In genomic region chr3:196175717-196176116, GRCh38 we compare ENCODE assay signal across 17 cellular contexts. TPM values are rescaled to one million over a fixed set of nuclear protein-coding genes. Genes with fewer than 3 reads are reported as not detected.
DNase-seq lines count a peak whose midpoint lies in the region; ATAC-seq, FAIRE-seq and TF ChIP-seq lines count a peak whose summit lies in the region.
"Had no signal": no experiment of that assay in that cellular context is flagged by ENCODE, and none has a peak within 500 bp of the region (broad histone marks: within the 10 kb centered on the region; RNA-seq: fewer than 3 reads in every experiment).

No MANE protein-coding gene starts in this region.

- intact Hi-C loops in HepG2 (cut with micrococcal nuclease; ENCODE audit: unreplicated experiment), result loop anchor here (10.0 kb wide), 1 partner anchor 51 kb away; no protein-coding TSS in a partner anchor
- intact Hi-C loops in spleen (cut with DNase I; ENCODE audit: low total_unique reads), result no loop called here
- intact Hi-C loops in gastrocnemius medialis (cut with DNase I; ENCODE audit: low total_unique reads), result loop anchor here (5.0 kb wide), 1 partner anchor 58 kb away; no protein-coding TSS in a partner anchor

- peak; percentile 25 for DNase-seq in ELR (ENCODE audit: low read depth)
- DNase-seq in NB4 (ENCODE audit: low read depth), result peak; percentile 72
- DNase-seq in HepG2 (ENCODE audit: low spot score), result no peak
- DNase-seq in spleen, result peak; percentile 36
- no peak for DNase-seq in gastrocnemius medialis
- no peak for DNase-seq in SJCRH30
- no peak for DNase-seq in activated naive CD4-positive, alpha-beta T cell treated with Interleukin-2 at 50 U/mL for 16 hours
- DNase-seq: Caco-2, KG1, NCI-H1105 treated with DMSO at 0.1 percent for 48 hours, NCI-H187 treated with DMSO at 0.1 percent for 48 hours, NCI-H446 treated with DMSO at 0.1 percent for 48 hours, NCI-H748 treated with DMSO at 0.1 percent for 48 hours, PC-9, T-cell had no signal

- TF ChIP-seq POLR2A in NB4 (IDR thresholded peaks at IDR 0.05; ENCODE audit: extremely low read depth, insufficient read length), result no peak
- no peak for TF ChIP-seq POLR2A in HepG2 (IDR thresholded peaks at IDR 0.05; ENCODE audit: insufficient read depth in 1 of 2, low read depth in 2 of 2, low read length in 2 of 2)
- no peak for TF ChIP-seq POLR2A in spleen (IDR thresholded peaks at IDR 0.05)
- no peak for TF ChIP-seq POLR2A in gastrocnemius medialis (IDR thresholded peaks at IDR 0.05)

- H3K4me1 ChIP-seq in HepG2 (ENCODE audit: insufficient read depth, low read length), result peaks cover 39% of the 10 kb centered on the region
- peaks cover 0 to 30% (median 17%) of the 10 kb centered on the region in 6 donors for H3K4me1 ChIP-seq in spleen
- H3K4me1 ChIP-seq in gastrocnemius medialis, result peaks cover 20 to 28% of the 10 kb centered on the region in 2 donors
- H3K4me1 ChIP-seq in SJCRH30, result peaks cover 12% of the 10 kb centered on the region

- 49% methylated on average over 6 of the region's 9 CpGs for WGBS in HepG2 (ENCODE audit: low lambda C conversion rate)
- WGBS in spleen, 5 donors, result 79 to 87% (median 84%) methylated on average over 9 of the region's 9 CpGs

- TF ChIP-seq CTCF in NB4 (IDR thresholded peaks at IDR 0.05; ENCODE audit: low read depth, low read length) (no peak), HepG2 (CRISPR knock-in tag; IDR thresholded peaks at IDR 0.05) (no peak), spleen (IDR thresholded peaks at IDR 0.05 in 8 of 11, conservative IDR thresholded peaks at IDR 0.05 in 3 of 11) (no peak), gastrocnemius medialis (IDR thresholded peaks at IDR 0.05 in 4 of 5, conservative IDR thresholded peaks at IDR 0.05 in 1 of 5) (no peak)

- no peaks in the 10 kb centered on the region for H4K20me1 ChIP-seq in HepG2 (ENCODE audit: insufficient read depth, low read length)

- H3K4me2 ChIP-seq in HepG2 (ENCODE audit: low read depth, low read length), result no peak overlapping the region
- H3K4me2 ChIP-seq: GM23338, PC-9 had no signal

- no peak overlapping the region for H3K9ac ChIP-seq in HepG2 (ENCODE audit: insufficient read depth, low read depth, low read length)

- H3K4me3 ChIP-seq in NB4 (ENCODE audit: low read depth, low read length) (no peak overlapping the region), HepG2 (replicated peaks in 1 of 3; ENCODE audit: insufficient read depth in 1 of 3, low read depth in 2 of 3, low read length in 3 of 3) (no peak overlapping the region), spleen (no peak overlapping the region), gastrocnemius medialis (no peak overlapping the region), SJCRH30 (no peak overlapping the region)
- H3K4me3 ChIP-seq: GM23338, PC-9 had no signal

- BruUV-seq in HepG2 (replicated peaks; lab: Mats Ljungman, UMichigan), result no TSS peak

- peaks cover 0 to 12% of the 10 kb centered on the region in 2 experiments; a peak in 1 of 5 replicates for H3K27me3 ChIP-seq in HepG2 (ENCODE audit: control insufficient read depth in 1 of 2, insufficient read depth in 2 of 2, low read length in 2 of 2)
- H3K27me3 ChIP-seq in spleen (replicated peaks in 1 of 7), result no peaks in the 10 kb centered on the region
- H3K27me3 ChIP-seq in gastrocnemius medialis, result no peaks in the 10 kb centered on the region
- no peaks in the 10 kb centered on the region for H3K27me3 ChIP-seq in SJCRH30

- no peak for TF ChIP-seq RAD21 in HepG2 (CRISPR knock-in tag; IDR thresholded peaks at IDR 0.05)

- in situ Hi-C loops in HepG2 (cut with HindIII; ENCODE audit: extremely low pct_ligation_motif_present, low pct_unique_long_range_greater_than_20kb) (no loop called here), gastrocnemius medialis (cut with MboI; ENCODE audit: low sequenced_read_pairs in 4 of 4) (no loop called here)

- CTCF ChIA-PET in HepG2 (lab: Yijun Ruan, JAX; ENCODE audit: low intra/inter-chr PET ratio, low total read pairs), result no interaction called here

- TF ChIP-seq EP300 in HepG2 (IDR thresholded peaks at IDR 0.05; ENCODE audit: low read depth in 2 of 2, low read length in 2 of 2), result no peak
- no peak for TF ChIP-seq EP300 in HepG2 (CRISPR knock-in tag; IDR thresholded peaks at IDR 0.05; ENCODE audit: borderline replicate concordance)

- no peak overlapping the region for H3K27ac ChIP-seq in HepG2 (ENCODE audit: extremely low read length, insufficient read depth, low read length)
- H3K27ac ChIP-seq in spleen, result no peak overlapping the region
- H3K27ac ChIP-seq in gastrocnemius medialis, result no peak overlapping the region
- H3K27ac ChIP-seq in SJCRH30, result no peak overlapping the region; the same call in 1 of the 2 replicates
- H3K27ac ChIP-seq: PC-9 had no signal

- H3K36me3 ChIP-seq in HepG2 (replicated peaks in 1 of 2; ENCODE audit: control insufficient read depth in 1 of 2, insufficient read depth in 2 of 2, low read length in 2 of 2) (no peaks in the 10 kb centered on the region), spleen (no peaks in the 10 kb centered on the region), gastrocnemius medialis (no peaks in the 10 kb centered on the region), SJCRH30 (no peaks in the 10 kb centered on the region)

- no peak for FAIRE-seq in HepG2 (lab: Jason Lieb, UNC)

- peak; percentile 40 for ATAC-seq in HepG2
- no peak for ATAC-seq in gastrocnemius medialis
- ATAC-seq: GM23338, T-cell had no signal

- no peak overlapping the region for H2AFZ ChIP-seq in HepG2 (ENCODE audit: low read length)
- H2AFZ ChIP-seq: GM23338, PC-9 had no signal

- no peaks in the 10 kb centered on the region for H3K79me2 ChIP-seq in HepG2 (ENCODE audit: insufficient read depth, low read length)

- H3K9me3 ChIP-seq in HepG2 (ENCODE audit: low read length), result no peaks in the 10 kb centered on the region
- no peaks in the 10 kb centered on the region for H3K9me3 ChIP-seq in spleen
- no peaks in the 10 kb centered on the region for H3K9me3 ChIP-seq in gastrocnemius medialis
- no peaks in the 10 kb centered on the region for H3K9me3 ChIP-seq in SJCRH30 (replicated peaks)
- H3K9me3 ChIP-seq: Caco-2 had no signal

- POLR2A ChIA-PET in HepG2 (lab: Yijun Ruan, JAX), result no interaction called here

RNA-seq across cellular contexts. Expression of gene ZDHHC19, which starts 35.5 kb away (rescaled TPM):
- 0.22 TPM in 1 of 2 replicates, not detected in the other for total RNA-seq in HepG2 (2016; rRNA removed; fragmentation: Illumina TruSeq; extraction: Trizol)
- total RNA-seq in HepG2 (2016; cell fraction: cytosol; rRNA removed; fragmentation: Illumina TruSeq; extraction: Trizol; ENCODE audit: low read depth), result not detected in 2 replicates
- total RNA-seq in HepG2 (2016; cell fraction: insoluble cytoplasmic fraction; rRNA removed; fragmentation: Illumina TruSeq; extraction: Trizol), result not detected in 2 replicates
- not detected in 2 replicates for total RNA-seq in HepG2 (2016; cell fraction: membrane; rRNA removed; fragmentation: Illumina TruSeq; extraction: Trizol)
- total RNA-seq in HepG2 (2016; cell fraction: nucleus; rRNA removed; fragmentation: Illumina TruSeq; extraction: Trizol), result not detected in 2 replicates
- 0.53 and 0.97 TPM in 2 replicates for polyA plus RNA-seq in HepG2 (2011; rRNA removed)
- 0.47 TPM in 2 replicates for polyA plus RNA-seq in HepG2 (2011; cell fraction: cytosol; rRNA removed)
- 1.5 and 1.9 TPM in 2 replicates for polyA plus RNA-seq in HepG2 (2011; cell fraction: nucleus; rRNA removed)
- 1.2 and 3.4 TPM in 2 replicates for polyA plus RNA-seq in HepG2 (2012)
- 0.43 TPM in 1 of 2 replicates, not detected in the other for polyA plus RNA-seq in HepG2 (2016; cell fraction: cytosol; fragmentation: Illumina TruSeq; extraction: Trizol; ENCODE audit: low read depth)
- 0.53 TPM in 1 of 2 replicates, not detected in the other for polyA plus RNA-seq in HepG2 (2016; cell fraction: insoluble cytoplasmic fraction; fragmentation: Illumina TruSeq; extraction: Trizol; ENCODE audit: low read depth)
- not detected in 2 replicates for polyA plus RNA-seq in HepG2 (2016; cell fraction: membrane; fragmentation: Illumina TruSeq; extraction: Trizol; ENCODE audit: low read depth)
- polyA plus RNA-seq in HepG2 (2016; cell fraction: nucleus; fragmentation: Illumina TruSeq; extraction: Trizol; ENCODE audit: insufficient read depth, low read depth), result not detected in 2 replicates
- 0.30 TPM in 1 of 2 replicates, not detected in the other for polyA minus RNA-seq in HepG2 (2011; rRNA and poly(A)+ RNA removed; ENCODE audit: low replicate concordance)
- polyA minus RNA-seq in HepG2 (2011; cell fraction: cytosol; rRNA and poly(A)+ RNA removed), result not detected in 2 replicates
- polyA minus RNA-seq in HepG2 (2011; cell fraction: nucleus; rRNA and poly(A)+ RNA removed), result 0.26 and 1.1 TPM in 2 replicates
- 10 to 100 TPM in 3 of 7 donors, 1 to 10 TPM in 3, under 1 TPM in 1; 0.79 to 44.6 (median 7.9) TPM for total RNA-seq in spleen
- polyA plus RNA-seq in spleen, result 10 to 100 TPM in 1 of 3 donors, 1 to 10 TPM in 2; 3.2 to 15.4 (median 6.2) TPM
- total RNA-seq in gastrocnemius medialis, result not detected
- total RNA-seq in SJCRH30 (2014; rRNA removed; shearing (Covaris generic)), result not detected in 2 replicates
- total RNA-seq: Caco-2, PC-9 had no signal
- polyA plus RNA-seq: CD14-positive monocyte had no signal

RNA-seq across cellular contexts. Expression of gene SLC51A, which starts 40.6 kb away (rescaled TPM):
- total RNA-seq in HepG2 (2016; rRNA removed; fragmentation: Illumina TruSeq; extraction: Trizol), result 3.8 and 4.3 TPM in 2 replicates
- 1.8 and 2.1 TPM in 2 replicates for total RNA-seq in HepG2 (2016; cell fraction: cytosol; rRNA removed; fragmentation: Illumina TruSeq; extraction: Trizol; ENCODE audit: low read depth)
- 2.3 and 4.7 TPM in 2 replicates for total RNA-seq in HepG2 (2016; cell fraction: insoluble cytoplasmic fraction; rRNA removed; fragmentation: Illumina TruSeq; extraction: Trizol)
- 1.2 and 1.5 TPM in 2 replicates for total RNA-seq in HepG2 (2016; cell fraction: membrane; rRNA removed; fragmentation: Illumina TruSeq; extraction: Trizol)
- total RNA-seq in HepG2 (2016; cell fraction: nucleus; rRNA removed; fragmentation: Illumina TruSeq; extraction: Trizol), result 3.7 and 5.8 TPM in 2 replicates
- 48.8 and 96.4 TPM in 2 replicates for polyA plus RNA-seq in HepG2 (2011; rRNA removed)
- 21.3 and 40.5 TPM in 2 replicates for polyA plus RNA-seq in HepG2 (2011; cell fraction: cytosol; rRNA removed)
- 286 and 508 TPM in 2 replicates for polyA plus RNA-seq in HepG2 (2011; cell fraction: nucleus; rRNA removed)
- 60.6 and 133 TPM in 2 replicates for polyA plus RNA-seq in HepG2 (2012)
- 1.3 and 1.5 TPM in 2 replicates for polyA plus RNA-seq in HepG2 (2016; cell fraction: cytosol; fragmentation: Illumina TruSeq; extraction: Trizol; ENCODE audit: low read depth)
- polyA plus RNA-seq in HepG2 (2016; cell fraction: insoluble cytoplasmic fraction; fragmentation: Illumina TruSeq; extraction: Trizol; ENCODE audit: low read depth), result 1.2 and 2.5 TPM in 2 replicates
- 1.7 TPM in 2 replicates for polyA plus RNA-seq in HepG2 (2016; cell fraction: membrane; fragmentation: Illumina TruSeq; extraction: Trizol; ENCODE audit: low read depth)
- 9.4 and 12.9 TPM in 2 replicates for polyA plus RNA-seq in HepG2 (2016; cell fraction: nucleus; fragmentation: Illumina TruSeq; extraction: Trizol; ENCODE audit: insufficient read depth, low read depth)
- 29.6 TPM in 1 of 2 replicates, not detected in the other for polyA minus RNA-seq in HepG2 (2011; rRNA and poly(A)+ RNA removed; ENCODE audit: low replicate concordance)
- polyA minus RNA-seq in HepG2 (2011; cell fraction: cytosol; rRNA and poly(A)+ RNA removed), result 7.6 and 19.3 TPM in 2 replicates
- polyA minus RNA-seq in HepG2 (2011; cell fraction: nucleus; rRNA and poly(A)+ RNA removed), result 24.8 and 52.6 TPM in 2 replicates
- total RNA-seq in spleen, result 10 to 100 TPM in 1 of 7 donors, 1 to 10 TPM in 6; 2.0 to 14.6 (median 4.1) TPM
- 1 to 10 TPM in 1 of 3 donors, under 1 TPM in 2; 0.30 to 1.1 (median 0.54) TPM for polyA plus RNA-seq in spleen
- total RNA-seq in gastrocnemius medialis, result 1 to 10 TPM in 1 of 4 donors, under 1 TPM in 1, not detected in 2; 0.39 to 1.4 TPM
- total RNA-seq in SJCRH30 (2014; rRNA removed; shearing (Covaris generic)), result not detected in 2 replicates
- total RNA-seq: Caco-2, T-cell had no signal

Comparison
In these comparisons a context has a peak if more than half of its experiments do, and no peak if none do; other contexts are left out.
1. DNase-seq: peak in ELR (single experiment), NB4 (single experiment) and spleen (single experiment); none in HepG2 (single experiment), gastrocnemius medialis (0 of 2), SJCRH30 (0 of 2) and activated naive CD4-positive, alpha-beta T cell treated with Interleukin-2 at 50 U/mL for 16 hours (single experiment).